25 cellular contexts compared by ENCODE assay signal in the genomic region with DNA sequence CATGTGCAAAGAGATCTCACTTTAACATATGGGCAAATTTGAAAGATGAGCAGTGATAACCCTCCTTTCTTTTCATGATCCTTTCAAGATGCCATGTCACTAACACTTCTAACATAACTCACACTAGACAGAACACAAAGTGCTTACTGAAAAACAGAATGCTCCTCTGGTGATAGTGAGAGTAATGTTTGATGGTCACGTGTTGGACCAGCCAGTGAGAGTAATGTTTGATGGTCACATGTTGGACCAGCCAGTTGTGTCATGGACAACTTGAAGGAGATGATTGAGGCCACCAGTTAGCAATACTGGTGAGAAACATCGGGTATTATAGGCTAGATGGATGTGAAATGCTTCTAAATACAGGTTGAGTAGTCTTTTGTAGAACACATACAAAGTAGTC. TPM values are rescaled to one million over a fixed set of nuclear protein-coding genes. Genes with fewer than 3 reads are reported as not detected.
"Had no signal": no experiment of that assay in that cellular context is flagged by ENCODE, and none has a peak within 500 bp of the region (broad histone marks: within the 10 kb centered on the region; RNA-seq: fewer than 3 reads in every experiment).

No MANE protein-coding gene starts in this region.

- FAIRE-seq: RCC 7860 had no signal

- H3K9me3 ChIP-seq: MG63, SJSA1 had no signal

- H3K36me3 ChIP-seq: MG63, SJSA1 had no signal

- H3K4me3 ChIP-seq: MG63, SJSA1, SK-N-MC had no signal

- DNase-seq: Karpas-422, KG1, MG63, NCI-H1092, NCI-H1105 treated with DMSO at 0.1 percent for 48 hours, NCI-H1417 treated with DMSO at 0.1 percent for 48 hours, NCI-H146, NCI-H1694 treated with DMSO at 0.1 percent for 48 hours, NCI-H1930, NCI-H2081, NCI-H2107, NCI-H2227 treated with DMSO at 0.1 percent for 48 hours, NCI-H524, NCI-H69, NCI-H774, Right ventricle myocardium superior, RPMI8226, SIG-M5 had no signal

- H3K4me1 ChIP-seq: SJSA1 had no signal

- H3K27ac ChIP-seq: SJSA1, SK-N-MC had no signal

RNA-seq across cellular contexts. Expression of gene NEUROD4, which starts 5.7 kb away (rescaled TPM):
- total RNA-seq: HT1080; NCI-H460; Right ventricle myocardium superior; SJSA1; T-helper 1 cell treated with Interleukin-12 subunit alpha and Interleukin-12 subunit beta and Interleukin-4 antibody, amounts not matched to agents 30 ng/mL and 1 ng/mL, for 36 hours had no signal
- polyA plus RNA-seq: IgD-negative memory B cell had no signal

RNA-seq across cellular contexts. Expression of gene TESPA1, which starts 40.9 kb away (rescaled TPM):
- total RNA-seq: NCI-H460 had no signal
